Comparison of ENCODE assay signal across 17 cellular contexts in genomic region chr12:52216807-52217206, GRCh38. TPM values are rescaled to one million over a fixed set of nuclear protein-coding genes. Genes with fewer than 3 reads are reported as not detected.
DNase-seq lines count a peak whose midpoint lies in the region; ATAC-seq and TF ChIP-seq lines count a peak whose summit lies in the region.
"Had no signal": no experiment of that assay in that cellular context is flagged by ENCODE, and none has a peak within 500 bp of the region (broad histone marks: within the 10 kb centered on the region; RNA-seq: fewer than 3 reads in every experiment).

No MANE protein-coding gene starts in this region.

- TF ChIP-seq CTCF in breast epithelium (IDR thresholded peaks at IDR 0.05), result peak in 2 of 3 donors; percentile 22 to 51
- TF ChIP-seq CTCF in MCF 10A (IDR thresholded peaks at IDR 0.05; ENCODE audit: unreplicated experiment), result no peak
- TF ChIP-seq CTCF in RWPE2 (IDR thresholded peaks at IDR 0.05; ENCODE audit: poor library complexity, severe bottlenecking), result no peak
- no peak for TF ChIP-seq CTCF in type B pancreatic cell (conservative IDR thresholded peaks at IDR 0.05)

- H3K27ac ChIP-seq in breast epithelium (peak overlapping the region; percentile 73 to 84), RWPE2 (ENCODE audit: poor library complexity, severe bottlenecking) (peak overlapping the region; percentile 87)
- H3K27ac ChIP-seq: colonic mucosa had no signal

- intact Hi-C loops in breast epithelium (cut with DNase I; ENCODE audit: low total_unique reads), result loop anchor here (10.0 kb wide), 1 partner anchor 72 kb away; no protein-coding TSS in a partner anchor
- intact Hi-C loops in MCF 10A (cut with micrococcal nuclease), result loop anchor here (10.0 kb wide), 1 partner anchor 658 kb away; no protein-coding TSS in a partner anchor

- no peak overlapping the region for H3K4me3 ChIP-seq in breast epithelium
- H3K4me3 ChIP-seq in RWPE2 (ENCODE audit: severe bottlenecking), result no peak overlapping the region
- H3K4me3 ChIP-seq: colonic mucosa had no signal

- BruUV-seq in MCF 10A (replicated peaks; lab: Mats Ljungman, UMichigan), result no TSS peak

- POLR2A ChIA-PET in MCF 10A (lab: Yijun Ruan, JAX), result interaction anchor here (0.7 to 1.3 kb wide), 3 partner anchors 15 to 64 kb away, joined by 3 read pairs; no protein-coding TSS in a partner anchor

- H3K4me1 ChIP-seq in breast epithelium (peaks cover 7 to 26% of the 10 kb centered on the region in 2 donors), RWPE2 (ENCODE audit: insufficient read depth, poor library complexity, severe bottlenecking) (peaks cover 53% of the 10 kb centered on the region)

- CTCF ChIA-PET in MCF 10A (lab: Yijun Ruan, JAX), result interaction anchor here (0.6 to 4.2 kb wide), 6 partner anchors 16 to 681 kb away, joined by 3 to 32 read pairs (median 4); partner anchors contain the start of gene KRT7

- DNase-seq in breast epithelium (ENCODE audit: low spot score in 2 of 2) (peak; percentile 75 to 82), MCF 10A (ENCODE audit: unreplicated experiment) (no peak), RWPE2 (ENCODE audit: low spot score) (peak; percentile 16), medulla oblongata (ENCODE audit: extremely low spot score) (peak; percentile 54), type B pancreatic cell (ENCODE audit: extremely low spot score, unreplicated experiment) (no peak), middle frontal gyrus (ENCODE audit: extremely low spot score, low spot score) (no peak), activated T-cell treated with anti-CD3 and anti-CD28 coated beads for 4 hours (no peak)
- DNase-seq: activated effector memory CD4-positive, alpha-beta T cell treated with anti-CD3 and anti-CD28 coated beads, Interleukin-2, amount 50 U/mL, for 16 hours; CD4-positive, alpha-beta T cell; erythroblast; natural killer cell; stimulated activated CD4-positive, alpha-beta T cell treated with anti-CD3 and anti-CD28 coated beads, Interleukin-15, amount 100 ng/mL, for 24 hours; stimulated activated naive CD4-positive, alpha-beta T cell had no signal

- H3K27ac Mint-ChIP-seq in MCF 10A (ENCODE audit: low read depth, unreplicated experiment) (no peak overlapping the region), type B pancreatic cell (peak overlapping the region; percentile 11)
- H3K27ac Mint-ChIP-seq: CD4-positive, alpha-beta T cell; natural killer cell had no signal

- H3K4me3 Mint-ChIP-seq in MCF 10A (ENCODE audit: unreplicated experiment) (no peak overlapping the region), type B pancreatic cell (no peak overlapping the region)
- H3K4me3 Mint-ChIP-seq: CD4-positive, alpha-beta T cell; natural killer cell had no signal

- H3K36me3 Mint-ChIP-seq in MCF 10A (ENCODE audit: insufficient read depth, unreplicated experiment) (no peaks in the 10 kb centered on the region), type B pancreatic cell (no peaks in the 10 kb centered on the region)
- H3K36me3 Mint-ChIP-seq: natural killer cell had no signal

- H3K27me3 ChIP-seq in breast epithelium (no peaks in the 10 kb centered on the region), RWPE2 (ENCODE audit: insufficient read depth, poor library complexity, severe bottlenecking) (no peaks in the 10 kb centered on the region)
- H3K27me3 ChIP-seq: colonic mucosa had no signal

- H3K27me3 Mint-ChIP-seq in MCF 10A (ENCODE audit: insufficient read depth, unreplicated experiment) (no peaks in the 10 kb centered on the region), type B pancreatic cell (peaks cover 9% of the 10 kb centered on the region)

- H3K9me3 ChIP-seq in breast epithelium (no peaks in the 10 kb centered on the region), RWPE2 (ENCODE audit: severe bottlenecking) (no peaks in the 10 kb centered on the region)
- H3K9me3 ChIP-seq: colonic mucosa had no signal

- no peaks in the 10 kb centered on the region for H3K9me3 Mint-ChIP-seq in MCF 10A (ENCODE audit: unreplicated experiment)
- H3K9me3 Mint-ChIP-seq in type B pancreatic cell, result no peaks in the 10 kb centered on the region
- H3K9me3 Mint-ChIP-seq: CD4-positive, alpha-beta T cell; natural killer cell had no signal

- ATAC-seq in RWPE2 (ENCODE audit: low read depth) (no peak), GM19351 (IDR thresholded peaks at IDR 0.05; ENCODE audit: unreplicated experiment) (no peak)
- ATAC-seq: natural killer cell had no signal

- H3K36me3 ChIP-seq in breast epithelium (no peaks in the 10 kb centered on the region), RWPE2 (ENCODE audit: low read depth) (no peaks in the 10 kb centered on the region)
- H3K36me3 ChIP-seq: colonic mucosa had no signal

- H3K4me1 Mint-ChIP-seq in MCF 10A (ENCODE audit: insufficient read depth, unreplicated experiment) (peaks cover 50% of the 10 kb centered on the region), type B pancreatic cell (ENCODE audit: unreplicated experiment) (peaks cover 28% of the 10 kb centered on the region)

- no peak for TF ChIP-seq POLR2A in breast epithelium (IDR thresholded peaks at IDR 0.05)

RNA-seq across cellular contexts. Expression of gene KRT7, which starts 16.2 kb away (rescaled TPM):
- total RNA-seq in breast epithelium, result 1,000 to 10,000 TPM in 1 of 3 donors, 100 to 1,000 TPM in 1, 1 to 10 TPM in 1; 4.2 to 1,051 (median 358) TPM
- 2,379 and 3,360 TPM in 2 replicates for total RNA-seq in MCF 10A (2022)
- 125 and 293 TPM in 2 replicates for total RNA-seq in type B pancreatic cell (ENCODE audit: low replicate concordance)
- total RNA-seq: CD4-positive, alpha-beta T cell; SK-MEL-5 had no signal

RNA-seq across cellular contexts. Expression of gene KRT80, which starts 25.0 kb away (rescaled TPM):
- total RNA-seq in breast epithelium, result 1 to 10 TPM in 2 of 3 donors, not detected in 1; 2.9 to 9.8 TPM
- 27.4 and 52.3 TPM in 2 replicates for total RNA-seq in MCF 10A (2022)
- 23.1 and 65.1 TPM in 2 replicates for total RNA-seq in type B pancreatic cell (ENCODE audit: low replicate concordance)
- total RNA-seq: CD4-positive, alpha-beta T cell; natural killer cell had no signal

RNA-seq across cellular contexts. Expression of gene KRT86, which starts 57.6 kb away (rescaled TPM):
- total RNA-seq in breast epithelium (1 to 10 TPM in 1 of 3 donors, under 1 TPM in 1, not detected in 1; 0.66 to 2.2 TPM), MCF 10A (2022) (37.8 and 45.1 TPM in 2 replicates), type B pancreatic cell (ENCODE audit: low replicate concordance) (0.14 TPM in 1 of 2 replicates, not detected in the other)
- total RNA-seq: CD4-positive, alpha-beta T cell; glomerular endothelial cell; SK-MEL-5 had no signal

Comparison
In these comparisons a context has a peak if more than half of its experiments do, and no peak if none do; other contexts are left out.
1. DNase-seq: peak in breast epithelium (2 of 2), RWPE2 (single experiment) and medulla oblongata (single experiment); none in MCF 10A (single experiment), type B pancreatic cell (single experiment), middle frontal gyrus (single experiment) and activated T-cell treated with anti-CD3 and anti-CD28 coated beads for 4 hours (single experiment).
2. CTCF ChIP-seq: peak in breast epithelium (2 of 3); none in MCF 10A (single experiment), RWPE2 (single experiment) and type B pancreatic cell (single experiment).
3. RNA of gene KRT86, which starts 57.6 kb away (total RNA-seq): 37.8 to 45.1 TPM in MCF 10A; 0.66 to 2.2 TPM in breast epithelium and 0.14 TPM in type B pancreatic cell; every median in the first group is over 10 times any median in the second.